In genomic region chr19:56307033-56307432, GRCh38 we compare ENCODE assay signal across 12 cellular contexts. TPM values are rescaled to one million over a fixed set of nuclear protein-coding genes. Genes with fewer than 3 reads are reported as not detected.
DNase-seq lines count a peak whose midpoint lies in the region; ATAC-seq, FAIRE-seq and TF ChIP-seq lines count a peak whose summit lies in the region.
"Not testable (repeated sequence)": the region's sequence is repeated elsewhere in the genome, so short reads cannot be mapped to it uniquely, and the experiment has no call there.
"Had no signal": no experiment of that assay in that cellular context is flagged by ENCODE, and none has a peak within 500 bp of the region (broad histone marks: within the 10 kb centered on the region; RNA-seq: fewer than 3 reads in every experiment).

No MANE protein-coding gene starts in this region.

- H3K27ac Mint-ChIP-seq in glutamatergic neuron (ENCODE audit: unreplicated experiment) = peak overlapping the region; percentile 98
- peak overlapping the region; percentile 96 to 98 (median 96) for H3K27ac Mint-ChIP-seq in nephron

- TF ChIP-seq RAD21 in K562 (CRISPR knock-in tag; conservative IDR thresholded peaks at IDR 0.05 in 1 of 2, IDR thresholded peaks at IDR 0.05 in 1 of 2) = not testable (repeated sequence)

- not testable (repeated sequence) for H3K27ac ChIP-seq in K562 (ENCODE audit: extremely low read depth, low read depth, low read length)
- peak overlapping the region in 1 of 2 donors; percentile 39 for H3K27ac ChIP-seq in testis

- DNase-seq in D341Med (ENCODE audit: low spot score) (peak; percentile 49), NCI-H82 (lab: John Stamatoyannopoulos, UW) (peak; percentile 28), left kidney (ENCODE audit: low read depth, low spot score) (peak; percentile 59), testis (peak; percentile 67)
- not testable (repeated sequence) for DNase-seq in K562 (ENCODE audit: extremely low read depth in 1 of 4, low spot score in 3 of 4); glutamatergic neuron

- H3K4me1 Mint-ChIP-seq in glutamatergic neuron (ENCODE audit: low read depth, unreplicated experiment) = peaks cover 13% of the 10 kb centered on the region
- H3K4me1 Mint-ChIP-seq in nephron = not testable (repeated sequence)

- H3K36me3 Mint-ChIP-seq in glutamatergic neuron (ENCODE audit: unreplicated experiment) (peaks cover 26% of the 10 kb centered on the region), nephron (ENCODE audit: low read depth) (peaks cover 62% of the 10 kb centered on the region)

- in situ Hi-C loops in K562 (cut with MboI) = loop anchor here (25.0 kb wide), 1 partner anchor 670 kb away; the partner anchor contains the start of genes CCDC106, ZNF580 and ZNF581

- H2AFZ ChIP-seq in K562 (ENCODE audit: low read depth, low read length) = not testable (repeated sequence)

- BruUV-seq in K562 (replicated peaks; lab: Mats Ljungman, UMichigan) = not testable (repeated sequence)

- POLR2A ChIA-PET in K562 (lab: Yijun Ruan, JAX) = not testable (repeated sequence)

- not testable (repeated sequence) for FAIRE-seq in K562 (lab: Jason Lieb, UNC)

- WGBS in K562 (ENCODE audit: insufficient coverage, low coverage, missing lambda C conversion rate) = 5% methylated on average over 5 of the region's 7 CpGs
- WGBS in testis, 2 donors = 46 to 52% methylated on average over 6 of the region's 7 CpGs

- H3K79me2 ChIP-seq in K562 (ENCODE audit: control insufficient read depth, insufficient read depth, low read length) = not testable (repeated sequence)

- not testable (repeated sequence) for ATAC-seq in K562

- not testable (repeated sequence) for H3K9me1 ChIP-seq in K562 (ENCODE audit: control insufficient read depth, insufficient read depth, low read length)

- CTCF ChIA-PET in K562 (lab: Yijun Ruan, JAX; ENCODE audit: low intra/inter-chr PET ratio) = interaction anchor here (0.7 kb wide), 1 partner anchor 53 kb away, joined by 3 read pairs; no protein-coding TSS in a partner anchor

- not testable (repeated sequence) for TF ChIP-seq CTCF in K562 (IDR thresholded peaks at IDR 0.05 in 2 of 3, conservative IDR thresholded peaks at IDR 0.05 in 1 of 3; ENCODE audit: insufficient read depth in 2 of 3, low read depth in 1 of 3, low read length in 3 of 3); glutamatergic neuron (IDR thresholded peaks at IDR 0.05; ENCODE audit: partially characterized antibody, unreplicated experiment); nephron (IDR thresholded peaks at IDR 0.05; ENCODE audit: unreplicated experiment in 3 of 3); testis (IDR thresholded peaks at IDR 0.05)

- H3K9me3 ChIP-seq in K562 (replicated peaks; ENCODE audit: control insufficient read depth, insufficient read depth, low read depth, low read length); testis: not testable (repeated sequence)

- peaks cover 45% of the 10 kb centered on the region for H3K36me3 ChIP-seq in K562 (ENCODE audit: control insufficient read depth, insufficient read depth, low read length)
- H3K36me3 ChIP-seq in testis (ENCODE audit: low read depth, missing control alignments) = not testable (repeated sequence)

- H3K9ac ChIP-seq in K562 (ENCODE audit: insufficient read depth in 1 of 2, low read depth in 2 of 2, low read length in 2 of 2) = not testable (repeated sequence)

- not testable (repeated sequence) for H3K27me3 Mint-ChIP-seq in glutamatergic neuron (ENCODE audit: unreplicated experiment); nephron (ENCODE audit: low read depth)

- H3K4me3 ChIP-seq in K562, testis: not testable (repeated sequence)

- H4K20me1 ChIP-seq in K562 (replicated peaks; ENCODE audit: control insufficient read depth, insufficient read depth, low read length) = not testable (repeated sequence)

- H3K4me2 ChIP-seq in K562 (ENCODE audit: insufficient read depth, low read length) = 0 out of 2 replicates have a peak overlapping the region, but pooled peaks have one; percentile 3

- TF ChIP-seq EP300 in K562 (IDR thresholded peaks at IDR 0.05; ENCODE audit: low read length) = not testable (repeated sequence)

- peaks cover 9 to 17% of the 10 kb centered on the region in 2 experiments for H3K4me1 ChIP-seq in K562 (replicated peaks in 1 of 2; ENCODE audit: control insufficient read depth in 2 of 2, insufficient read depth in 2 of 2, low read length in 2 of 2)
- H3K4me1 ChIP-seq in testis = peaks cover 13% of the 10 kb centered on the region

- peak overlapping the region; percentile 53 for H3K4me3 Mint-ChIP-seq in glutamatergic neuron (ENCODE audit: unreplicated experiment)
- peak overlapping the region; percentile 11 to 53 (median 35) for H3K4me3 Mint-ChIP-seq in nephron

- intact Hi-C loops in K562 (cut with micrococcal nuclease); testis (cut with DNase I; ENCODE audit: low total_unique reads): not testable (repeated sequence)

- not testable (repeated sequence) for H3K27me3 ChIP-seq in K562 (ENCODE audit: control insufficient read depth in 2 of 2, insufficient read depth in 2 of 2, low read length in 2 of 2); testis

- H3K9me3 Mint-ChIP-seq in glutamatergic neuron (ENCODE audit: unreplicated experiment) = peaks cover 22% of the 10 kb centered on the region
- not testable (repeated sequence) for H3K9me3 Mint-ChIP-seq in nephron

- not testable (repeated sequence) for TF ChIP-seq POLR2A in K562 (conservative IDR thresholded peaks at IDR 0.05); testis (IDR thresholded peaks at IDR 0.05)

RNA-seq across cellular contexts. Expression of gene ZSCAN5A, which starts 7.6 kb away (rescaled TPM):
- total RNA-seq in K562 (2011; cell fraction: chromatin; rRNA removed; ENCODE audit: low replicate concordance) = 36.6 and 50.8 TPM in 2 replicates
- 38.4 and 42.0 TPM in 2 replicates for total RNA-seq in K562 (2011; cell fraction: nucleolus; rRNA removed)
- total RNA-seq in K562 (2011; cell fraction: nucleoplasm; rRNA removed) = 46.0 and 64.3 TPM in 2 replicates
- total RNA-seq in K562 (2014; rRNA removed) = 5.8 and 10.2 TPM in 2 replicates
- total RNA-seq in K562 (2014; rRNA removed; fragmentation: Illumina TruSeq; extraction: Trizol) = 12.2 and 12.4 TPM in 2 replicates
- total RNA-seq in K562 (2015; rRNA removed; fragmentation: Illumina TruSeq; extraction: Trizol) = 12.0 and 12.7 TPM in 2 replicates
- total RNA-seq in K562 (2021) = 11.8 and 15.3 TPM in 2 replicates
- polyA plus RNA-seq in K562 (2011; rRNA removed) = 6.3 and 8.7 TPM in 2 replicates
- 5.4 and 10.7 TPM in 2 replicates for polyA plus RNA-seq in K562 (2011; cell fraction: cytosol; rRNA removed)
- polyA plus RNA-seq in K562 (2011; cell fraction: nucleus; rRNA removed) = 9.6 and 14.6 TPM in 2 replicates
- 9.2 and 12.2 TPM in 2 replicates for polyA plus RNA-seq in K562 (2012)
- 15.3 and 15.9 TPM in 2 replicates for polyA plus RNA-seq in K562 (2014; fragmentation: Illumina TruSeq; extraction: Trizol)
- 10 to 100 TPM; 10.3 to 10.6 TPM for polyA plus RNA-seq in K562 (2014; fragmentation: Nextera tagmentation; extraction: Ambion mirVana)
- polyA plus RNA-seq in K562 (2014; rRNA removed) = 13.5 and 13.7 TPM in 2 replicates
- 14.5 and 17.0 TPM in 2 replicates for polyA minus RNA-seq in K562 (2011; rRNA and poly(A)+ RNA removed)
- 7.9 and 9.2 TPM in 2 replicates for polyA minus RNA-seq in K562 (2011; cell fraction: cytosol; rRNA and poly(A)+ RNA removed)
- polyA minus RNA-seq in K562 (2011; cell fraction: nucleus; rRNA and poly(A)+ RNA removed) = 20.9 and 22.8 TPM in 2 replicates
- total RNA-seq in glutamatergic neuron (ENCODE audit: unreplicated experiment) = 13.1 TPM
- total RNA-seq in testis = 10 to 100 TPM; 39.8 to 55.3 TPM
- polyA plus RNA-seq in testis (ENCODE audit: insufficient read depth, low read depth, low replicate concordance) = 50.6 TPM

RNA-seq across cellular contexts. Expression of gene EDDM13, which starts 34.5 kb away (rescaled TPM):
- not detected in 2 replicates for total RNA-seq in K562 (2011; cell fraction: chromatin; rRNA removed; ENCODE audit: low replicate concordance)
- not detected in 2 replicates for total RNA-seq in K562 (2011; cell fraction: nucleolus; rRNA removed)
- not detected in 2 replicates for total RNA-seq in K562 (2011; cell fraction: nucleoplasm; rRNA removed)
- total RNA-seq in K562 (2014; rRNA removed) = 2.2 and 4.3 TPM in 2 replicates
- total RNA-seq in K562 (2014; rRNA removed; fragmentation: Illumina TruSeq; extraction: Trizol) = 4.1 and 5.1 TPM in 2 replicates
- 2.5 and 2.6 TPM in 2 replicates for total RNA-seq in K562 (2015; rRNA removed; fragmentation: Illumina TruSeq; extraction: Trizol)
- total RNA-seq in K562 (2021) = 2.0 and 3.4 TPM in 2 replicates
- 2.7 and 8.9 TPM in 2 replicates for polyA plus RNA-seq in K562 (2011; rRNA removed)
- 2.0 and 3.9 TPM in 2 replicates for polyA plus RNA-seq in K562 (2011; cell fraction: cytosol; rRNA removed)
- polyA plus RNA-seq in K562 (2011; cell fraction: nucleus; rRNA removed) = 0.95 and 7.2 TPM in 2 replicates
- polyA plus RNA-seq in K562 (2012) = 5.7 and 8.7 TPM in 2 replicates
- 5.3 and 6.7 TPM in 2 replicates for polyA plus RNA-seq in K562 (2014; fragmentation: Illumina TruSeq; extraction: Trizol)
- 1 to 10 TPM; 7.4 to 7.7 TPM for polyA plus RNA-seq in K562 (2014; fragmentation: Nextera tagmentation; extraction: Ambion mirVana)
- polyA plus RNA-seq in K562 (2014; rRNA removed) = 6.2 and 6.9 TPM in 2 replicates
- 1.7 TPM in 1 of 2 replicates, not detected in the other for polyA minus RNA-seq in K562 (2011; rRNA and poly(A)+ RNA removed)
- polyA minus RNA-seq in K562 (2011; cell fraction: cytosol; rRNA and poly(A)+ RNA removed) = not detected in 2 replicates
- polyA minus RNA-seq in K562 (2011; cell fraction: nucleus; rRNA and poly(A)+ RNA removed) = not detected in 2 replicates
- not detected for total RNA-seq in glutamatergic neuron (ENCODE audit: unreplicated experiment)
- under 1 TPM in 1 of 2 donors, not detected in 1; 0.79 TPM for total RNA-seq in testis
- 1.8 TPM for polyA plus RNA-seq in testis (ENCODE audit: insufficient read depth, low read depth, low replicate concordance)
- total RNA-seq: CD4-positive, CD25-positive, alpha-beta regulatory T cell; G401; GM12878; H4; HFFc6 had no signal
